1 cellular context compared by ENCODE assay signal in the genomic region with DNA sequence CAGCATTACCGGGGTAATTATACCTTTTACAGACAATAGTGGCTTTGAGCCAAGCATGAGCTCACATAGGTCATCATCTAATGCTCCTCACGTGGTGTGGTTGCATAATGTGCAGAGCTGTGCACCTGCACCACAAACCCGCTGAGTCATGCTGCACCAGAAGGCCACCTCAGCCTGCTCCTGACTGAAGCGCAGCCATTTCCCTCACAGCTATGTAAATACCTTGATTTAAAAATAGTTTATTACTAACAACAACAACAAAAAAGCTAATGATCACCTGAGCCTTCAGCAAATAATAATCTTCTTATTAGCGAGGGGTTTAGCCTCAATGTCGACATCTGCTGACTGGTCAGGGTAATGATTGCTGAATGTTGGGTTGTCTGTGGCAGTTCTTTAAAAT.
TF ChIP-seq lines count a peak whose summit lies in the region.

No MANE protein-coding gene starts in this region.

TF ChIP-seq in H1, 55 proteins besides CTCF, POLR2A, EP300 and RAD21 (continued from another document):
- 0 out of 2 replicates have a peak, but pooled peaks have one; percentile 3 for TF ChIP-seq MAFK (IDR thresholded peaks at IDR 0.05; ENCODE audit: low read depth, low read length)
